In the genomic region with DNA sequence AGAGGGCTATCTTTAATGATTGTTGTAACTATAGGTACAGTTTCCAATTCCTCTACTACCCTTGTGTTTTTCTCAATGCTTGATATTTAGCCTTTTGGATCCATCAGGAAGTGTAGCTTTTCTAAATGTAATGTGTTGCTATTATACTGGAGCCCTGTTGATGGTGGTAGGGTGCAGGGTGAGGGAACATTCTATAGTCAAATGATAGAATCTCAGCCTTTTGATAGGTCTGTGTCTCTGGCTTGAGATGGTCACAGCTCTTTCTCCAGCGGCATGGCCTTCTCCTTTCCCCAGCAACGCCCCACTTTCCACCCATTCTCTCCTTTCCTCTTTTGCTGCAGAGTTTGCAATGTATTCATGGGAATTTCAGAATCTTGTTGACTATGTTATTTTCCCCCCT, we compare ENCODE assay signal across 19 cellular contexts.
DNase-seq lines count a peak whose midpoint lies in the region; TF ChIP-seq lines count a peak whose summit lies in the region.
"Had no signal": no experiment of that assay in that cellular context is flagged by ENCODE, and none has a peak within 500 bp of the region (broad histone marks: within the 10 kb centered on the region; RNA-seq: fewer than 3 reads in every experiment).

No MANE protein-coding gene starts in this region.

- H3K27ac ChIP-seq in endodermal cell (ENCODE audit: low read depth, low read length) (no peak overlapping the region), neural progenitor cell (no peak overlapping the region)
- H3K27ac ChIP-seq: 22Rv1, BLaER1, C4-2B, GM23248 had no signal

- H3K9me3 ChIP-seq in endodermal cell (ENCODE audit: control insufficient read depth, low read length), result peaks cover 7% of the 10 kb centered on the region
- no peaks in the 10 kb centered on the region for H3K9me3 ChIP-seq in neural progenitor cell (ENCODE audit: low read depth)
- H3K9me3 ChIP-seq: BLaER1, Caco-2 had no signal

- H3K4me1 ChIP-seq in endodermal cell (ENCODE audit: control insufficient read depth, insufficient read depth, low read length) (no peaks in the 10 kb centered on the region), neural progenitor cell (no peaks in the 10 kb centered on the region)
- H3K4me1 ChIP-seq: BLaER1, Caco-2 had no signal

- H3K4me1 Mint-ChIP-seq in endodermal cell (no peaks in the 10 kb centered on the region), neural progenitor cell (peaks cover 2% of the 10 kb centered on the region)
- H3K4me1 Mint-ChIP-seq: B cell; CD4-positive, CD25-positive, alpha-beta regulatory T cell had no signal

- H3K36me3 ChIP-seq in endodermal cell (ENCODE audit: control insufficient read depth, insufficient read depth, low read length) (no peaks in the 10 kb centered on the region), neural progenitor cell (no peaks in the 10 kb centered on the region)
- H3K36me3 ChIP-seq: BLaER1 had no signal

- TF ChIP-seq CTCF in endodermal cell (conservative IDR thresholded peaks at IDR 0.05) (peak; percentile 18), neural progenitor cell (IDR thresholded peaks at IDR 0.05) (no peak)

- H3K27me3 ChIP-seq in endodermal cell (ENCODE audit: control insufficient read depth, insufficient read depth, low read length, poor library complexity, severe bottlenecking), result no peaks in the 10 kb centered on the region
- no peaks in the 10 kb centered on the region for H3K27me3 ChIP-seq in neural progenitor cell
- H3K27me3 ChIP-seq: BLaER1 had no signal

- H3K27me3 Mint-ChIP-seq in endodermal cell (ENCODE audit: insufficient read depth) (no peaks in the 10 kb centered on the region), neural progenitor cell (ENCODE audit: insufficient read depth, low read depth) (peaks cover 2% of the 10 kb centered on the region)
- H3K27me3 Mint-ChIP-seq: B cell; CD4-positive, CD25-positive, alpha-beta regulatory T cell had no signal

- H4K20me1 ChIP-seq in neural progenitor cell (ENCODE audit: low read depth), result no peaks in the 10 kb centered on the region
- H4K20me1 ChIP-seq: BLaER1 had no signal

- 92% methylated on average over 2 of the region's 2 CpGs; no CpG with 5 or more reads in 1 of the 2 experiments for WGBS in endodermal cell (ENCODE audit: insufficient coverage in 1 of 2, insufficient read length in 1 of 2), 2 experiments

- H3K9ac ChIP-seq in endodermal cell (ENCODE audit: extremely low read depth, low read length, poor library complexity, severe bottlenecking) (no peak overlapping the region), neural progenitor cell (no peak overlapping the region)
- H3K9ac ChIP-seq: BLaER1, GM23248 had no signal

- H3K79me2 ChIP-seq in neural progenitor cell (ENCODE audit: low read depth), result no peaks in the 10 kb centered on the region

- no peaks in the 10 kb centered on the region for H3F3A ChIP-seq in neural progenitor cell (ENCODE audit: low read depth)

- H3K9me3 Mint-ChIP-seq in endodermal cell, result no peaks in the 10 kb centered on the region
- no peaks in the 10 kb centered on the region for H3K9me3 Mint-ChIP-seq in neural progenitor cell

- peak overlapping the region; percentile 23 for H2AFZ ChIP-seq in neural progenitor cell (replicated peaks)
- H2AFZ ChIP-seq: GM23248 had no signal

- H3K4me3 ChIP-seq in endodermal cell (ENCODE audit: low read length), result no peak overlapping the region
- no peak overlapping the region for H3K4me3 ChIP-seq in neural progenitor cell
- H3K4me3 ChIP-seq: BLaER1, GM23248 had no signal

- peak; percentile 28 for DNase-seq in DMS53 (lab: John Stamatoyannopoulos, UW)
- DNase-seq in DMS53 treated with DMSO at 0.1 percent for 48 hours (lab: John Stamatoyannopoulos, UW; ENCODE audit: unreplicated experiment), result no peak
- peak; percentile 2 for DNase-seq in RKO (ENCODE audit: low spot score)
- no peak for DNase-seq in endodermal cell
- DNase-seq in neural progenitor cell (ENCODE audit: low spot score), result no peak
- no peak for DNase-seq in erythroblast (lab: John Stamatoyannopoulos, UW)
- DNase-seq in GDM1 (lab: John Stamatoyannopoulos, UW), result no peak
- no peak for DNase-seq in GM03348 (ENCODE audit: low spot score)
- DNase-seq: Caco-2; CD4-positive, CD25-positive, alpha-beta regulatory T cell; CD8-positive, alpha-beta T cell; DMS153; DND-41; GM23248; H7 had no signal

- H3K4me3 Mint-ChIP-seq in endodermal cell (no peak overlapping the region), neural progenitor cell (no peak overlapping the region)
- H3K4me3 Mint-ChIP-seq: B cell; CD4-positive, CD25-positive, alpha-beta regulatory T cell; CD8-positive, alpha-beta T cell had no signal

- no peaks in the 10 kb centered on the region for H3K36me3 Mint-ChIP-seq in endodermal cell (ENCODE audit: low read depth)
- H3K36me3 Mint-ChIP-seq in neural progenitor cell, result no peaks in the 10 kb centered on the region
- H3K36me3 Mint-ChIP-seq: CD4-positive, CD25-positive, alpha-beta regulatory T cell; CD8-positive, alpha-beta T cell had no signal

- TF ChIP-seq POLR2A in erythroblast (IDR thresholded peaks at IDR 0.05; ENCODE audit: low read length), result no peak

- H3K27ac Mint-ChIP-seq in endodermal cell (peak overlapping the region; percentile 11), neural progenitor cell (no peak overlapping the region)
- H3K27ac Mint-ChIP-seq: B cell; CD4-positive, CD25-positive, alpha-beta regulatory T cell; CD8-positive, alpha-beta T cell had no signal

- no peak overlapping the region for H3K4me2 ChIP-seq in neural progenitor cell
- H3K4me2 ChIP-seq: BLaER1 had no signal

Comparison
In these comparisons a context has a peak if more than half of its experiments do, and no peak if none do; other contexts are left out.
1. DNase-seq: peak in DMS53 (single experiment) and RKO (single experiment); none in DMS53 treated with DMSO at 0.1 percent for 48 hours (single experiment), endodermal cell (single experiment), neural progenitor cell (single experiment), erythroblast (0 of 2), GDM1 (single experiment) and GM03348 (single experiment).